In genomic region chr17:72434581-72434980, GRCh38 we compare ENCODE assay signal across 19 cellular contexts.
A peak's percentile ranks its signal among the peaks of the same experiment; 100 is the strongest.
DNase-seq lines count a peak whose midpoint lies in the region; ATAC-seq and TF ChIP-seq lines count a peak whose summit lies in the region.
"Had no signal": no experiment of that assay in that cellular context is flagged by ENCODE, and none has a peak within 500 bp of the region (broad histone marks: within the 10 kb centered on the region; RNA-seq: fewer than 3 reads in every experiment).

No MANE protein-coding gene starts in this region.

- no peaks in the 10 kb centered on the region for H3K9me3 Mint-ChIP-seq in activated CD8-positive, alpha-beta T cell treated with anti-CD3 and anti-CD28 coated beads, Interleukin-2, amount 10 ng/mL, durations not matched to agents 7 days and 5 days (ENCODE audit: insufficient read depth)
- H3K9me3 Mint-ChIP-seq: CD8-positive, alpha-beta T cell; HFFc6 had no signal

- H3K4me3 Mint-ChIP-seq in activated CD8-positive, alpha-beta T cell treated with anti-CD3 and anti-CD28 coated beads, Interleukin-2, amount 10 ng/mL, durations not matched to agents 7 days and 5 days = no peak overlapping the region
- H3K4me3 Mint-ChIP-seq: CD4-positive, CD25-positive, alpha-beta regulatory T cell; CD8-positive, alpha-beta T cell; HFFc6 had no signal

- H3K27ac ChIP-seq in 22Rv1 (peak overlapping the region; percentile 21; the same call in 1 of the 2 replicates), Panc1 (ENCODE audit: low read length) (peak overlapping the region; percentile 34), epithelial cell of prostate (peak overlapping the region; percentile 5)
- H3K27ac ChIP-seq: BLaER1 treated with 17β-estradiol and CSF1 and Interleukin-3, amounts not matched to agents 10 nM and 100 nM had no signal

- peaks cover 98% of the 10 kb centered on the region for H3K4me1 ChIP-seq in Panc1 (ENCODE audit: control insufficient read depth, insufficient read depth, low read length)
- H3K4me1 ChIP-seq: HAP-1 had no signal

- CTCF ChIA-PET in Panc1 (lab: Charles Lee) = interaction anchor here (0.6 to 0.7 kb wide), 3 partner anchors 34 to 283 kb away, joined by 3 read pairs; no protein-coding TSS in a partner anchor
- CTCF ChIA-PET in activated CD8-positive, alpha-beta T cell treated with anti-CD3 and anti-CD28 coated beads, Interleukin-2, amount 10 ng/mL, durations not matched to agents 7 days and 5 days (lab: Charles Lee) = no interaction called here

- H3K36me3 Mint-ChIP-seq in activated CD8-positive, alpha-beta T cell treated with anti-CD3 and anti-CD28 coated beads, Interleukin-2, amount 10 ng/mL, durations not matched to agents 7 days and 5 days (ENCODE audit: low read depth) = no peaks in the 10 kb centered on the region
- H3K36me3 Mint-ChIP-seq: CD4-positive, CD25-positive, alpha-beta regulatory T cell; CD8-positive, alpha-beta T cell had no signal

- no peak for TF ChIP-seq CTCF in 22Rv1 (IDR thresholded peaks at IDR 0.05)
- TF ChIP-seq CTCF in LNCaP clone FGC (IDR thresholded peaks at IDR 0.05; ENCODE audit: control insufficient read depth, extremely low read depth, insufficient read depth) = no peak
- TF ChIP-seq CTCF in Panc1 (IDR thresholded peaks at IDR 0.05) = no peak

- DNase-seq in LNCaP clone FGC (ENCODE audit: low read depth) (peak; percentile 74), Panc1 (ENCODE audit: low read depth, low spot score) (no peak), epithelial cell of prostate (ENCODE audit: low read depth, low spot score) (no peak), C1 segment of cervical spinal cord (lab: John Stamatoyannopoulos, UW) (no peak)
- DNase-seq in activated CD8-positive, alpha-beta T cell treated with anti-CD3 and anti-CD28 coated beads, Interleukin-2, amount 10 ng/mL, durations not matched to agents 7 days and 5 days = no peak
- DNase-seq: 8988T; BE2C; CD4-positive, CD25-positive, alpha-beta regulatory T cell; CD8-positive, alpha-beta T cell; DMS153; DND-41; GOT3; HFFc6 had no signal

- no peaks in the 10 kb centered on the region for H3K27me3 Mint-ChIP-seq in activated CD8-positive, alpha-beta T cell treated with anti-CD3 and anti-CD28 coated beads, Interleukin-2, amount 10 ng/mL, durations not matched to agents 7 days and 5 days (ENCODE audit: low read depth)

- no peaks in the 10 kb centered on the region for H3K4me1 Mint-ChIP-seq in activated CD8-positive, alpha-beta T cell treated with anti-CD3 and anti-CD28 coated beads, Interleukin-2, amount 10 ng/mL, durations not matched to agents 7 days and 5 days (ENCODE audit: low read depth)
- H3K4me1 Mint-ChIP-seq: CD4-positive, CD25-positive, alpha-beta regulatory T cell had no signal

- ATAC-seq in Panc1 (no peak), GM21526 (IDR thresholded peaks at IDR 0.05; ENCODE audit: low FRiP score, unreplicated experiment) (no peak)
- ATAC-seq in activated CD8-positive, alpha-beta T cell treated with anti-CD3 and anti-CD28 coated beads, Interleukin-2, amount 10 ng/mL, durations not matched to agents 7 days and 5 days = no peak
- ATAC-seq: CD8-positive, alpha-beta T cell had no signal

- BruUV-seq in Panc1 (replicated peaks; lab: Mats Ljungman, UMichigan) = no TSS peak

- POLR2A ChIA-PET in Panc1 (lab: Charles Lee) = interaction anchor here (0.5 to 0.6 kb wide), 3 partner anchors 12 to 1316 kb away, joined by 3 to 4 read pairs (median 3); no protein-coding TSS in a partner anchor
- POLR2A ChIA-PET in activated CD8-positive, alpha-beta T cell treated with anti-CD3 and anti-CD28 coated beads, Interleukin-2, amount 10 ng/mL, durations not matched to agents 7 days and 5 days (lab: Charles Lee) = no interaction called here

- H3K27me3 ChIP-seq in Panc1 (ENCODE audit: control insufficient read depth, insufficient read depth, low read length) = no peaks in the 10 kb centered on the region
- H3K27me3 ChIP-seq: BE2C; BLaER1 treated with 17β-estradiol and CSF1 and Interleukin-3, amounts not matched to agents 10 nM and 100 nM had no signal

- no peaks in the 10 kb centered on the region for H3K36me3 ChIP-seq in Panc1 (ENCODE audit: control insufficient read depth, insufficient read depth, low read length)
- H3K36me3 ChIP-seq: BE2C; BLaER1 treated with 17β-estradiol and CSF1 and Interleukin-3, amounts not matched to agents 10 nM and 100 nM; HAP-1 had no signal

- in situ Hi-C loops in Panc1 (cut with HindIII; ENCODE audit: low pct_unique_long_range_greater_than_20kb, low sequenced_read_pairs) = no loop called here

- intact Hi-C loops in Panc1 (cut with micrococcal nuclease; ENCODE audit: unreplicated experiment) = no loop called here

- H3K9me3 ChIP-seq in Panc1 (ENCODE audit: control insufficient read depth, insufficient read depth, low read depth, low read length) = no peaks in the 10 kb centered on the region
- H3K9me3 ChIP-seq: BE2C, Caco-2, HAP-1 had no signal

- H3K27ac Mint-ChIP-seq in activated CD8-positive, alpha-beta T cell treated with anti-CD3 and anti-CD28 coated beads, Interleukin-2, amount 10 ng/mL, durations not matched to agents 7 days and 5 days = no peak overlapping the region
- H3K27ac Mint-ChIP-seq: CD4-positive, CD25-positive, alpha-beta regulatory T cell; CD8-positive, alpha-beta T cell; HFFc6 had no signal

- no peak overlapping the region for H3K4me3 ChIP-seq in LNCaP clone FGC (ENCODE audit: low read depth, low read length)
- no peak overlapping the region for H3K4me3 ChIP-seq in Panc1 (ENCODE audit: low read depth in 2 of 2, low read length in 2 of 2)
- H3K4me3 ChIP-seq: BLaER1 treated with 17β-estradiol and CSF1 and Interleukin-3, amounts not matched to agents 10 nM and 100 nM; GM12878; HAP-1 had no signal
